ENCODE assay signal across 19 cellular contexts in genomic region chr13:66323695-66324094, GRCh38.
DNase-seq lines count a peak whose midpoint lies in the region; ATAC-seq and TF ChIP-seq lines count a peak whose summit lies in the region.
"Had no signal": no experiment of that assay in that cellular context is flagged by ENCODE, and none has a peak within 500 bp of the region (broad histone marks: within the 10 kb centered on the region; RNA-seq: fewer than 3 reads in every experiment).

No MANE protein-coding gene starts in this region.

- H3K9me3 ChIP-seq in SK-N-SH = no peaks in the 10 kb centered on the region
- H3K9me3 ChIP-seq in mesenchymal stem cell (ENCODE audit: control insufficient read depth, low read length) = no peaks in the 10 kb centered on the region
- H3K9me3 ChIP-seq in WERI-Rb-1 (ENCODE audit: severe bottlenecking) = no peaks in the 10 kb centered on the region
- H3K9me3 ChIP-seq: A549; BE2C; BLaER1 treated with 17β-estradiol and CSF1 and Interleukin-3, amounts not matched to agents 10 nM and 100 nM had no signal

- no peaks in the 10 kb centered on the region for H3K79me2 ChIP-seq in SK-N-SH (ENCODE audit: insufficient read depth)

- no peak overlapping the region for H2AK5ac ChIP-seq in mesenchymal stem cell (ENCODE audit: low read length, severe bottlenecking)

- TF ChIP-seq RAD21 in SK-N-SH (IDR thresholded peaks at IDR 0.05; ENCODE audit: low read length) = no peak

- H3K23ac ChIP-seq in mesenchymal stem cell (ENCODE audit: low read length in 2 of 2) = no peak overlapping the region

- TF ChIP-seq CTCF in SK-N-SH (IDR thresholded peaks at IDR 0.05) = no peak
- TF ChIP-seq CTCF in WERI-Rb-1 (IDR thresholded peaks at IDR 0.05; ENCODE audit: low read depth, low read length) = no peak

- no peak overlapping the region for H4K91ac ChIP-seq in mesenchymal stem cell (ENCODE audit: low read length)

- no peak overlapping the region; the same call in 1 of the 2 replicates for H2AFZ ChIP-seq in SK-N-SH (ENCODE audit: low read depth)
- H2AFZ ChIP-seq in mesenchymal stem cell (ENCODE audit: low read depth, low read length) = no peak overlapping the region
- H2AFZ ChIP-seq: GM23248 had no signal

- H3K4me3 ChIP-seq in SK-N-SH (ENCODE audit: low read depth in 2 of 2, low read length in 1 of 2) (no peak overlapping the region), mesenchymal stem cell (ENCODE audit: insufficient read depth in 1 of 2, low read depth in 1 of 2, low read length in 2 of 2) (no peak overlapping the region), WERI-Rb-1 (ENCODE audit: low read depth, low read length) (no peak overlapping the region)
- H3K4me3 ChIP-seq: A549; BLaER1 treated with 17β-estradiol and CSF1 and Interleukin-3, amounts not matched to agents 10 nM and 100 nM; GM23248 had no signal

- POLR2A ChIA-PET in SK-N-SH (lab: Yijun Ruan, JAX) = no interaction called here

- no peak overlapping the region for H3K9ac ChIP-seq in SK-N-SH
- no peak overlapping the region for H3K9ac ChIP-seq in mesenchymal stem cell (ENCODE audit: low read length)
- H3K9ac ChIP-seq: BLaER1 treated with 17β-estradiol and CSF1 and Interleukin-3, amounts not matched to agents 10 nM and 100 nM; GM23248 had no signal

- H3K4me1 ChIP-seq in SK-N-SH (ENCODE audit: control insufficient read depth in 1 of 2, insufficient read depth in 2 of 2, low read depth in 1 of 2, low read length in 1 of 2) (no peaks in the 10 kb centered on the region; a peak in 1 of 4 replicates), mesenchymal stem cell (ENCODE audit: control insufficient read depth, insufficient read depth, low read depth, low read length) (no peaks in the 10 kb centered on the region)
- H3K4me1 ChIP-seq: A549; BE2C; BLaER1 treated with 17β-estradiol and CSF1 and Interleukin-3, amounts not matched to agents 10 nM and 100 nM had no signal

- no peaks in the 10 kb centered on the region for H3K79me1 ChIP-seq in mesenchymal stem cell (replicated peaks; ENCODE audit: low read length, poor library complexity, severe bottlenecking)

- H3K18ac ChIP-seq in mesenchymal stem cell (ENCODE audit: low read depth in 1 of 2, low read length in 2 of 2) = no peak overlapping the region

- H3K27me3 ChIP-seq in SK-N-SH (ENCODE audit: insufficient read depth) = no peaks in the 10 kb centered on the region
- no peaks in the 10 kb centered on the region for H3K27me3 ChIP-seq in mesenchymal stem cell (ENCODE audit: control insufficient read depth in 1 of 2, insufficient read depth in 1 of 2, low read length in 2 of 2)
- no peaks in the 10 kb centered on the region for H3K27me3 ChIP-seq in WERI-Rb-1 (ENCODE audit: insufficient read depth, low read depth, severe bottlenecking)
- H3K27me3 ChIP-seq: BE2C; BLaER1 treated with 17β-estradiol and CSF1 and Interleukin-3, amounts not matched to agents 10 nM and 100 nM had no signal

- no peak overlapping the region for H2BK15ac ChIP-seq in mesenchymal stem cell (ENCODE audit: low read depth, poor library complexity, severe bottlenecking)

- H3F3A ChIP-seq in SK-N-SH (replicated peaks; ENCODE audit: insufficient read depth) = no peaks in the 10 kb centered on the region

- H4K20me1 ChIP-seq in SK-N-SH (ENCODE audit: insufficient read depth) = no peaks in the 10 kb centered on the region
- H4K20me1 ChIP-seq: BLaER1 treated with 17β-estradiol and CSF1 and Interleukin-3, amounts not matched to agents 10 nM and 100 nM had no signal

- CTCF ChIA-PET in SK-N-SH (lab: Yijun Ruan, JAX) = no interaction called here

- H4K8ac ChIP-seq in mesenchymal stem cell (ENCODE audit: low read length) = no peak overlapping the region

- ATAC-seq in HG02840 (IDR thresholded peaks at IDR 0.05; ENCODE audit: low FRiP score, unreplicated experiment) = no peak
- ATAC-seq: A549, HCT116 had no signal

- no peak overlapping the region for H3K4ac ChIP-seq in mesenchymal stem cell (ENCODE audit: low read depth in 1 of 2, low read length in 2 of 2)

- DNase-seq in SK-N-SH = no peak
- DNase-seq in amniotic epithelial cell (ENCODE audit: low read depth) = peak; percentile 27
- DNase-seq in mesenchymal stem cell = peak; percentile 73
- DNase-seq in 8988T = no peak
- no peak for DNase-seq in WERI-Rb-1
- DNase-seq: ACHN; AML-193; BE2C; CD4-positive, alpha-beta T cell; CD8-positive, alpha-beta memory T cell; DMS 273 treated with DMSO at 0.1 percent for 48 hours; DMS79; GF-D8; GM23248; H9 had no signal

- H2BK12ac ChIP-seq in mesenchymal stem cell (ENCODE audit: low read length in 2 of 2) = no peak overlapping the region

- no peak overlapping the region for H2BK5ac ChIP-seq in mesenchymal stem cell (ENCODE audit: low read depth, low read length, poor library complexity, severe bottlenecking)

- H3K9me2 ChIP-seq in SK-N-SH = no peaks in the 10 kb centered on the region

- H3K4me2 ChIP-seq in SK-N-SH (no peak overlapping the region), mesenchymal stem cell (ENCODE audit: low read length, poor library complexity, severe bottlenecking) (no peak overlapping the region)
- H3K4me2 ChIP-seq: A549; BLaER1 treated with 17β-estradiol and CSF1 and Interleukin-3, amounts not matched to agents 10 nM and 100 nM had no signal

- H3K14ac ChIP-seq in mesenchymal stem cell (ENCODE audit: low read length in 2 of 2) = no peak overlapping the region

- H2BK120ac ChIP-seq in mesenchymal stem cell (ENCODE audit: low read depth, low read length) = no peak overlapping the region

- H3K36me3 ChIP-seq in SK-N-SH (replicated peaks in 1 of 2; ENCODE audit: control insufficient read depth in 1 of 2, insufficient read depth in 2 of 2, low read length in 1 of 2) (no peaks in the 10 kb centered on the region), mesenchymal stem cell (ENCODE audit: control insufficient read depth in 1 of 2, insufficient read depth in 2 of 2, low read depth in 1 of 2, low read length in 2 of 2) (no peaks in the 10 kb centered on the region), WERI-Rb-1 (no peaks in the 10 kb centered on the region)
- H3K36me3 ChIP-seq: BE2C; BLaER1 treated with 17β-estradiol and CSF1 and Interleukin-3, amounts not matched to agents 10 nM and 100 nM had no signal

- TF ChIP-seq EP300 in SK-N-SH (IDR thresholded peaks at IDR 0.05; ENCODE audit: borderline replicate concordance in 1 of 2, low read depth in 1 of 2, low read length in 1 of 2) = no peak

- WGBS in SK-N-SH (ENCODE audit: low lambda C conversion rate) = 80% methylated on average over 3 of the region's 3 CpGs
- WGBS in mesenchymal stem cell = 51% methylated on average over 3 of the region's 3 CpGs

- H3K27ac ChIP-seq in SK-N-SH (ENCODE audit: low read depth in 2 of 2, low read length in 1 of 2) (peak overlapping the region in 1 of 2 experiments; percentile 19; a peak in 1 of 4 replicates), mesenchymal stem cell (ENCODE audit: low read length, poor library complexity, severe bottlenecking) (no peak overlapping the region), WERI-Rb-1 (no peak overlapping the region)
- H3K27ac ChIP-seq: A549; BLaER1 treated with 17β-estradiol and CSF1 and Interleukin-3, amounts not matched to agents 10 nM and 100 nM; GM23248 had no signal

TF ChIP-seq in SK-N-SH, 30 proteins besides CTCF, POLR2A, EP300 and RAD21:
- no peak for TF ChIP-seq SMC3 (IDR thresholded peaks at IDR 0.05; ENCODE audit: low read depth, low read length)
- TF ChIP-seq FOXM1 (IDR thresholded peaks at IDR 0.05; ENCODE audit: low read depth) = no peak
- peak; percentile 58 for TF ChIP-seq TCF12 (IDR thresholded peaks at IDR 0.05)
- no peak for TF ChIP-seq MEF2A (IDR thresholded peaks at IDR 0.05; ENCODE audit: borderline replicate concordance, low read depth)
- no peak for TF ChIP-seq RXRA (IDR thresholded peaks at IDR 0.05; ENCODE audit: borderline replicate concordance, low read depth)
- TF ChIP-seq, protein P1, sequence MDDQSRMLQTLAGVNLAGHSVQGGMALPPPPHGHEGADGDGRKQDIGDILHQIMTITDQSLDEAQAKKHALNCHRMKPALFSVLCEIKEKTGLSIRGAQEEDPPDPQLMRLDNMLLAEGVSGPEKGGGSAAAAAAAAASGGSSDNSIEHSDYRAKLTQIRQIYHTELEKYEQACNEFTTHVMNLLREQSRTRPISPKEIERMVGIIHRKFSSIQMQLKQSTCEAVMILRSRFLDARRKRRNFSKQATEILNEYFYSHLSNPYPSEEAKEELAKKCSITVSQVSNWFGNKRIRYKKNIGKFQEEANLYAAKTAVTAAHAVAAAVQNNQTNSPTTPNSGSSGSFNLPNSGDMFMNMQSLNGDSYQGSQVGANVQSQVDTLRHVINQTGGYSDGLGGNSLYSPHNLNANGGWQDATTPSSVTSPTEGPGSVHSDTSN (IDR thresholded peaks at IDR 0.05) = 0 out of 2 replicates have a peak, but pooled peaks have one; percentile 9

Comparison
In these comparisons a context has a peak if more than half of its experiments do, and no peak if none do; other contexts are left out.
1. DNase-seq: peak in amniotic epithelial cell (single experiment) and mesenchymal stem cell (single experiment); none in SK-N-SH (single experiment), 8988T (single experiment) and WERI-Rb-1 (single experiment).